Comparison of ENCODE assay signal across 32 cellular contexts in genomic region chr15:73341886-73342600, GRCh38. TPM values are rescaled to one million over a fixed set of nuclear protein-coding genes. Genes with fewer than 3 reads are reported as not detected.
DNase-seq lines count a peak whose midpoint lies in the region; ATAC-seq, FAIRE-seq and TF ChIP-seq lines count a peak whose summit lies in the region.
"Had no signal": no experiment of that assay in that cellular context is flagged by ENCODE, and none has a peak within 500 bp of the region (broad histone marks: within the 10 kb centered on the region; RNA-seq: fewer than 3 reads in every experiment).

No MANE protein-coding gene starts in this region.

- FAIRE-seq in D721Med (lab: Jason Lieb, UNC), result no peak
- FAIRE-seq: RCC 7860 had no signal

- H3K9me3 Mint-ChIP-seq in chondrocyte (ENCODE audit: low read depth), result peaks cover 10% of the 10 kb centered on the region
- H3K9me3 Mint-ChIP-seq: immature natural killer cell had no signal

- H3K4me1 ChIP-seq in mesendoderm (ENCODE audit: control insufficient read depth, low read depth, low read length) (no peaks in the 10 kb centered on the region), body of pancreas (no peaks in the 10 kb centered on the region)
- H3K4me1 ChIP-seq: foreskin keratinocyte, sigmoid colon, stomach, transverse colon had no signal

- H2AK5ac ChIP-seq in mesendoderm (ENCODE audit: low read length), result no peak overlapping the region

- no peak overlapping the region for H2BK120ac ChIP-seq in mesendoderm (ENCODE audit: low read depth, low read length)

- H3K56ac ChIP-seq in mesendoderm (ENCODE audit: low read length), result no peak overlapping the region

- peak overlapping the region; percentile 80 for H3K23ac ChIP-seq in mesendoderm (ENCODE audit: low read length)

- H3K79me1 ChIP-seq in mesendoderm (ENCODE audit: low read length), result no peaks in the 10 kb centered on the region

- H3K27ac ChIP-seq in mesendoderm (ENCODE audit: low read depth, low read length), result no peak overlapping the region
- H3K27ac ChIP-seq in body of pancreas, result no peak overlapping the region
- H3K27ac ChIP-seq: 22Rv1, foreskin keratinocyte, hepatocyte, sigmoid colon, stomach, transverse colon had no signal

- H3K27ac Mint-ChIP-seq in chondrocyte (ENCODE audit: unreplicated experiment), result no peak overlapping the region
- H3K27ac Mint-ChIP-seq: activated naive CD8-positive, alpha-beta T cell treated with anti-CD3 and anti-CD28 coated beads, Interleukin-2, amount 50 U/mL, for 24 hours; activated T-cell treated with anti-CD3 and anti-CD28 coated beads, Interleukin-2, amount 50 U/mL, for 24 hours; CD8-positive, alpha-beta T cell; immature natural killer cell; nephron had no signal

- no peak overlapping the region for H3K9ac ChIP-seq in mesendoderm (ENCODE audit: low read length)

- DNase-seq in DMS 273 (lab: John Stamatoyannopoulos, UW; ENCODE audit: unreplicated experiment) (peak; percentile 8), DMS 273 treated with DMSO at 0.1 percent for 48 hours (lab: John Stamatoyannopoulos, UW) (no peak), NCI-H1092 (lab: John Stamatoyannopoulos, UW) (peak; percentile 69), fibroblast of mammary gland (ENCODE audit: low read depth) (peak; percentile 40), mesendoderm (no peak), body of pancreas (no peak), D721Med (ENCODE audit: insufficient read length, low spot score) (no peak), chondrocyte (ENCODE audit: low spot score) (no peak)
- DNase-seq: activated CD4-positive, alpha-beta T cell treated with anti-CD3 and anti-CD28 coated beads for 4 hours; activated gamma-delta T cell treated with Interleukin-2 at 50 U/mL for 16 hours; activated naive CD8-positive, alpha-beta T cell treated with anti-CD3 and anti-CD28 coated beads, Interleukin-2, amount 50 U/mL, for 24 hours; activated T-cell treated with anti-CD3 and anti-CD28 coated beads, Interleukin-2, amount 50 U/mL, for 24 hours; effector CD4-positive, alpha-beta T cell; foreskin keratinocyte; HCEC 1CT; immature natural killer cell; mucosa of descending colon; NCI-H1105 treated with DMSO at 0.1 percent for 48 hours; NCI-H526; sigmoid colon; stimulated activated CD8-positive, alpha-beta memory T cell treated with anti-CD3 and anti-CD28 coated beads, Interleukin-4, amount 100 ng/mL, for 48 hours; stomach; T-helper 2 cell; transverse colon had no signal

- H3K4me3 ChIP-seq in fibroblast of mammary gland (ENCODE audit: control insufficient read depth, low read depth, low read length) (no peak overlapping the region), mesendoderm (ENCODE audit: low read length) (no peak overlapping the region), body of pancreas (no peak overlapping the region)
- H3K4me3 ChIP-seq: hepatocyte, mucosa of descending colon, sigmoid colon, stomach, transverse colon had no signal

- no peaks in the 10 kb centered on the region for H3K4me1 Mint-ChIP-seq in chondrocyte (ENCODE audit: low read depth)
- H3K4me1 Mint-ChIP-seq: activated naive CD8-positive, alpha-beta T cell treated with anti-CD3 and anti-CD28 coated beads, Interleukin-2, amount 50 U/mL, for 24 hours; immature natural killer cell; nephron had no signal

- H2BK15ac ChIP-seq in mesendoderm (replicated peaks; ENCODE audit: low read depth), result no peak overlapping the region

- ATAC-seq in body of pancreas, result no peak
- ATAC-seq: activated naive CD8-positive, alpha-beta T cell treated with anti-CD3 and anti-CD28 coated beads, Interleukin-2, amount 50 U/mL, for 24 hours; CD8-positive, alpha-beta T cell; foreskin keratinocyte; mucosa of descending colon had no signal

- H4K5ac ChIP-seq in mesendoderm (ENCODE audit: low read length), result no peak overlapping the region

- H3K79me2 ChIP-seq in mesendoderm (ENCODE audit: control insufficient read depth, insufficient read depth, low read length), result no peaks in the 10 kb centered on the region
- H3K79me2 ChIP-seq: hepatocyte had no signal

- peaks cover 22% of the 10 kb centered on the region for H3K27me3 Mint-ChIP-seq in chondrocyte (ENCODE audit: low read depth)

- H3K27me3 ChIP-seq in mesendoderm (ENCODE audit: insufficient read depth, low read length, poor library complexity) (no peaks in the 10 kb centered on the region), body of pancreas (no peaks in the 10 kb centered on the region)
- H3K27me3 ChIP-seq: foreskin keratinocyte, hepatocyte, sigmoid colon had no signal

- no peak overlapping the region for H3K4me2 ChIP-seq in mesendoderm (ENCODE audit: low read length)
- H3K4me2 ChIP-seq: hepatocyte had no signal

- no peak overlapping the region for H3K18ac ChIP-seq in mesendoderm (ENCODE audit: low read length)

- TF ChIP-seq POLR2A in body of pancreas (IDR thresholded peaks at IDR 0.05), result no peak

- H2BK5ac ChIP-seq in mesendoderm (ENCODE audit: low read length), result no peak overlapping the region

- no CpG with 5 or more reads among the region's 14 CpGs for WGBS in mesendoderm (ENCODE audit: extremely low coverage, insufficient coverage, low lambda C conversion rate)
- WGBS in body of pancreas, 2 donors, result 75 to 80% methylated on average over 14 of the region's 14 CpGs

- TF ChIP-seq CTCF in fibroblast of mammary gland (conservative IDR thresholded peaks at IDR 0.05; ENCODE audit: control insufficient read depth, insufficient read depth, low read depth, low read length) (no peak), body of pancreas (IDR thresholded peaks at IDR 0.05) (no peak), D721Med (IDR thresholded peaks at IDR 0.05; ENCODE audit: insufficient read depth, missing control alignments) (no peak), chondrocyte (IDR thresholded peaks at IDR 0.05) (no peak)

- H4K8ac ChIP-seq in mesendoderm (ENCODE audit: low read depth, low read length), result no peak overlapping the region

- H3K4ac ChIP-seq in mesendoderm (ENCODE audit: low read depth, low read length), result no peak overlapping the region

- H3K36me3 ChIP-seq in mesendoderm (ENCODE audit: control insufficient read depth, insufficient read depth, low read length) (no peaks in the 10 kb centered on the region), body of pancreas (replicated peaks in 1 of 2; ENCODE audit: insufficient read depth in 1 of 2, low read depth in 2 of 2) (no peaks in the 10 kb centered on the region)
- H3K36me3 ChIP-seq: sigmoid colon, stomach, transverse colon had no signal

- no peak overlapping the region for H3K4me3 Mint-ChIP-seq in chondrocyte (ENCODE audit: unreplicated experiment)
- H3K4me3 Mint-ChIP-seq: activated naive CD8-positive, alpha-beta T cell treated with anti-CD3 and anti-CD28 coated beads, Interleukin-2, amount 50 U/mL, for 24 hours; activated T-cell treated with anti-CD3 and anti-CD28 coated beads, Interleukin-2, amount 50 U/mL, for 24 hours; CD8-positive, alpha-beta T cell; immature natural killer cell; nephron had no signal

- H3K9me3 ChIP-seq in body of pancreas, result no peaks in the 10 kb centered on the region
- H3K9me3 ChIP-seq: mucosa of descending colon, sigmoid colon, transverse colon had no signal

- no peaks in the 10 kb centered on the region for H3K36me3 Mint-ChIP-seq in chondrocyte (ENCODE audit: low read depth)
- H3K36me3 Mint-ChIP-seq: CD8-positive, alpha-beta T cell; immature natural killer cell had no signal

- intact Hi-C loops in body of pancreas (cut with DNase I), result no loop called here

RNA-seq across cellular contexts. Expression of gene HCN4, which starts 26.7 kb away (rescaled TPM):
- 2.8 TPM for polyA plus RNA-seq in mesendoderm (2013, experiment 1 of 2)
- polyA plus RNA-seq in mesendoderm (2013, experiment 2 of 2), result 2.9 TPM
- total RNA-seq in body of pancreas (1 to 10 TPM in 1 of 2 donors, under 1 TPM in 1; 0.78 to 2.0 TPM), chondrocyte (0.05 TPM in 2 of 3 replicates, not detected in the other)
- total RNA-seq: activated CD8-positive, alpha-beta memory T cell treated with anti-CD3 and anti-CD28 coated beads for 36 hours; CD8-positive, alpha-beta T cell; LHCN-M2; liver; sigmoid colon had no signal
- polyA plus RNA-seq: foreskin keratinocyte, immature natural killer cell, liver had no signal

Comparison
In these comparisons a context has a peak if more than half of its experiments do, and no peak if none do; other contexts are left out.
1. DNase-seq: peak in DMS 273 (single experiment), NCI-H1092 (single experiment) and fibroblast of mammary gland (single experiment); none in DMS 273 treated with DMSO at 0.1 percent for 48 hours (single experiment), mesendoderm (single experiment), body of pancreas (0 of 4), D721Med (single experiment) and chondrocyte (single experiment).